Comparison of ENCODE assay signal across 9 cellular contexts in the genomic region with DNA sequence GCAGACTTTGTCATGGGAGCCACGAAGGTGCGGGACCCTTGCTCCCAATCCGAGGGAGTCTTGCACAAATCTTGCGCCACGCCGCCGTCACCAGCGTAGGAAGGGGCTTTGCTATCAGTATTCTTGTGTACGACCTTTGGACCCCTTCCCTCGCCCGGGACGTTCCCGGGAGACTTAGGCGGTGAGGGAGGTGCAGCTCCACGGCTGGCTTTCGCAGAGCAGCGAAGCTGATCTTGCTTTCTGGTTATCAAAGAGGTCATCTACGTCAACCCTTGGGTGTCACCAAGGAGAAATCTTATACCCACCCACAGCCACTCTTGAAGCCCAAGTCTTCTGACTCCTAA. TPM values are rescaled to one million over a fixed set of nuclear protein-coding genes. Genes with fewer than 3 reads are reported as not detected.
DNase-seq lines count a peak whose midpoint lies in the region; ATAC-seq and TF ChIP-seq lines count a peak whose summit lies in the region.
"Had no signal": no experiment of that assay in that cellular context is flagged by ENCODE, and none has a peak within 500 bp of the region (broad histone marks: within the 10 kb centered on the region; RNA-seq: fewer than 3 reads in every experiment).

No MANE protein-coding gene starts in this region.

- ATAC-seq in lower lobe of right lung (peak; percentile 2 to 28), upper lobe of right lung (peak; percentile 1), HG02571 (IDR thresholded peaks at IDR 0.05; ENCODE audit: unreplicated experiment) (no peak)

- H3K27ac ChIP-seq in lower lobe of right lung, result peak overlapping the region; percentile 93
- H3K27ac ChIP-seq in upper lobe of right lung, result peak overlapping the region; percentile 82

- no peaks in the 10 kb centered on the region for H3K9me3 ChIP-seq in lower lobe of right lung
- no peaks in the 10 kb centered on the region for H3K9me3 ChIP-seq in upper lobe of right lung

- CTCF ChIA-PET in Calu3 (lab: Charles Lee), result no interaction called here

- intact Hi-C loops in Calu3 (cut with micrococcal nuclease; ENCODE audit: unreplicated experiment), result no loop called here
- intact Hi-C loops in lower lobe of right lung (cut with DNase I), result no loop called here
- intact Hi-C loops in upper lobe of right lung (cut with DNase I), result no loop called here

- peaks cover 20% of the 10 kb centered on the region for H3K36me3 Mint-ChIP-seq in Calu3 (ENCODE audit: insufficient read depth, unreplicated experiment)

- H3K36me3 ChIP-seq in lower lobe of right lung (peaks cover 4% of the 10 kb centered on the region), upper lobe of right lung (no peaks in the 10 kb centered on the region)

- H3K4me1 Mint-ChIP-seq in Calu3 (ENCODE audit: low read depth, unreplicated experiment), result no peaks in the 10 kb centered on the region

- DNase-seq in Calu3 (no peak), LNCaP clone FGC (ENCODE audit: low read depth) (no peak), cardiac fibroblast (ENCODE audit: low read depth in 2 of 2) (no peak), lower lobe of right lung (peak; percentile 82), upper lobe of right lung (peak; percentile 88), dedifferentiated amniotic fluid mesenchymal stem cell (ENCODE audit: extremely low spot score) (no peak), globus pallidus (ENCODE audit: low spot score) (no peak)

- BruUV-seq in Calu3 (replicated peaks; lab: Mats Ljungman, UMichigan), result no TSS peak

- H3K4me3 ChIP-seq in LNCaP clone FGC (ENCODE audit: low read depth, low read length) (peak overlapping the region; percentile 96), cardiac fibroblast (replicated peaks in 1 of 2; ENCODE audit: low read depth in 2 of 2, low read length in 2 of 2) (peak overlapping the region; percentile 92 to 97), lower lobe of right lung (peak overlapping the region; percentile 83), upper lobe of right lung (peak overlapping the region; percentile 79)

- H3K4me3 Mint-ChIP-seq in Calu3 (ENCODE audit: low read depth, unreplicated experiment), result peak overlapping the region; percentile 100

- H3K4me1 ChIP-seq in lower lobe of right lung (peaks cover 23% of the 10 kb centered on the region), upper lobe of right lung (peaks cover 9% of the 10 kb centered on the region)

- no peak for TF ChIP-seq CTCF in Calu3 (IDR thresholded peaks at IDR 0.05; ENCODE audit: unreplicated experiment)
- no peak for TF ChIP-seq CTCF in LNCaP clone FGC (IDR thresholded peaks at IDR 0.05; ENCODE audit: control insufficient read depth, extremely low read depth, insufficient read depth)
- no peak for TF ChIP-seq CTCF in cardiac fibroblast (IDR thresholded peaks at IDR 0.05; ENCODE audit: low read depth, low read length)
- TF ChIP-seq CTCF in lower lobe of right lung (IDR thresholded peaks at IDR 0.05), result no peak
- no peak for TF ChIP-seq CTCF in upper lobe of right lung (IDR thresholded peaks at IDR 0.05)

- H3K27me3 Mint-ChIP-seq in Calu3 (ENCODE audit: unreplicated experiment), result no peaks in the 10 kb centered on the region

- no peak overlapping the region for H3K27ac Mint-ChIP-seq in Calu3 (ENCODE audit: unreplicated experiment)

- H3K27me3 ChIP-seq in lower lobe of right lung (ENCODE audit: low read depth), result no peaks in the 10 kb centered on the region
- no peaks in the 10 kb centered on the region for H3K27me3 ChIP-seq in upper lobe of right lung

- no peaks in the 10 kb centered on the region for H3K9me3 Mint-ChIP-seq in Calu3 (ENCODE audit: low read depth, unreplicated experiment)

RNA-seq across cellular contexts. Expression of gene TECR, which starts 0.6 kb away (rescaled TPM):
- 136 and 162 TPM in 2 replicates for total RNA-seq in Calu3 (2022)
- 127 TPM for total RNA-seq in lower lobe of right lung
- total RNA-seq in upper lobe of right lung, result 123 TPM

RNA-seq across cellular contexts. Expression of gene DNAJB1, which starts 11.8 kb away (rescaled TPM):
- total RNA-seq in Calu3 (2022) (159 and 161 TPM in 2 replicates), lower lobe of right lung (92.5 TPM), upper lobe of right lung (99.7 TPM)

RNA-seq across cellular contexts. Expression of gene GIPC1, which starts 34.0 kb away (rescaled TPM):
- 134 and 139 TPM in 2 replicates for total RNA-seq in Calu3 (2022)
- total RNA-seq in lower lobe of right lung, result 72.1 TPM
- total RNA-seq in upper lobe of right lung, result 97.7 TPM

RNA-seq across cellular contexts. Expression of gene NDUFB7, which starts 41.9 kb away (rescaled TPM):
- total RNA-seq in Calu3 (2022) (107 and 111 TPM in 2 replicates), lower lobe of right lung (121 TPM), upper lobe of right lung (113 TPM)

RNA-seq across cellular contexts. Expression of gene CLEC17A, which starts 52.9 kb away (rescaled TPM):
- total RNA-seq in Calu3 (2022), result not detected in 2 replicates
- not detected for total RNA-seq in lower lobe of right lung
- total RNA-seq in upper lobe of right lung, result not detected
- total RNA-seq: NCI-H460 had no signal

Comparison
In these comparisons a context has a peak if more than half of its experiments do, and no peak if none do; other contexts are left out.
1. DNase-seq: peak in lower lobe of right lung (single experiment) and upper lobe of right lung (single experiment); none in Calu3 (single experiment), LNCaP clone FGC (single experiment), cardiac fibroblast (0 of 2), dedifferentiated amniotic fluid mesenchymal stem cell (single experiment) and globus pallidus (single experiment).
2. Peak in every context shown above with its lines, with median percentiles within 50 percentile points of each other: H3K4me3 ChIP-seq.